Comparison of ENCODE assay signal across 1 cellular context in genomic region chr7:130131964-130132875, GRCh38.
TF ChIP-seq lines count a peak whose summit lies in the region.

No MANE protein-coding gene starts in this region.

TF ChIP-seq in K562, 482 proteins besides CTCF, POLR2A, EP300 and RAD21 (continued from another document and continues in another):
- TF ChIP-seq POLR3A (IDR thresholded peaks at IDR 0.05; ENCODE audit: borderline replicate concordance, extremely low read depth, insufficient read depth, insufficient read length) (no peak), DNMT1 (IDR thresholded peaks at IDR 0.05) (no peak), ZNF318 (IDR thresholded peaks at IDR 0.05; ENCODE audit: borderline replicate concordance in 1 of 2, low read depth in 1 of 2) (no peak), CTBP1 (IDR thresholded peaks at IDR 0.05; ENCODE audit: borderline replicate concordance) (peak; percentile 91), ZNF764 (CRISPR knock-in tag; IDR thresholded peaks at IDR 0.05; ENCODE audit: low read depth) (no peak), KDM1A (IDR thresholded peaks at IDR 0.05) (peak; percentile 94 to 98), HLTF (IDR thresholded peaks at IDR 0.05) (peak; percentile 74; the same call in 1 of the 2 replicates), ZNF398 (CRISPR knock-in tag; IDR thresholded peaks at IDR 0.05) (no peak), TEAD2 (tag; IDR thresholded peaks at IDR 0.05) (no peak), DDX20 (tag; IDR thresholded peaks at IDR 0.05; ENCODE audit: low read depth) (no peak), NFATC3 (IDR thresholded peaks at IDR 0.05) (0 out of 2 replicates have a peak, but pooled peaks have one; percentile 41), CTCFL (IDR thresholded peaks at IDR 0.05; ENCODE audit: borderline replicate concordance, insufficient read depth, low read depth, low read length, poor library complexity, severe bottlenecking) (no peak), U2AF2 (optimal IDR thresholded peaks at IDR 0.05; ENCODE audit: low read depth, low read length) (no peak), ZEB2 (IDR thresholded peaks at IDR 0.05) (peak; percentile 93), DMBX1 (CRISPR knock-in tag; IDR thresholded peaks at IDR 0.05; ENCODE audit: borderline replicate concordance) (peak; percentile 84), SRSF9 (IDR thresholded peaks at IDR 0.05; ENCODE audit: borderline replicate concordance, low read depth, low read length) (no peak), CC2D1A (IDR thresholded peaks at IDR 0.05) (peak; percentile 89; the same call in 1 of the 2 replicates), ZNF507 (tag; conservative IDR thresholded peaks at IDR 0.05) (no peak), MAX (CRISPR knock-in tag; IDR thresholded peaks at IDR 0.05) (no peak), TCF7 (IDR thresholded peaks at IDR 0.05; ENCODE audit: borderline replicate concordance) (no peak), RBM34 (IDR thresholded peaks at IDR 0.05; ENCODE audit: borderline replicate concordance, insufficient read depth, low read length) (no peak), NFE2L1 (tag; IDR thresholded peaks at IDR 0.05; ENCODE audit: borderline replicate concordance, low read depth) (no peak), TOE1 (IDR thresholded peaks at IDR 0.05; ENCODE audit: borderline replicate concordance) (peak; percentile 62; the same call in 1 of the 2 replicates), TOE1 (CRISPR knock-in tag; IDR thresholded peaks at IDR 0.05; ENCODE audit: borderline replicate concordance, low read depth) (no peak), PRPF4 (IDR thresholded peaks at IDR 0.05; ENCODE audit: insufficient read depth, low read depth, low read length, poor library complexity, severe bottlenecking) (no peak), RREB1 (CRISPR knock-in tag; IDR thresholded peaks at IDR 0.05) (no peak), CREB3 (tag; conservative IDR thresholded peaks at IDR 0.05; ENCODE audit: low read depth) (no peak), MNT (conservative IDR thresholded peaks at IDR 0.05) (no peak; a peak in 1 of 4 replicates), FOSL1 (tag; conservative IDR thresholded peaks at IDR 0.05) (no peak), ZNF766 (CRISPR knock-in tag; conservative IDR thresholded peaks at IDR 0.05) (peak; percentile 47; the same call in 1 of the 2 replicates), CBX2 (IDR thresholded peaks at IDR 0.05; ENCODE audit: insufficient read depth, low read length, poor library complexity, severe bottlenecking) (no peak), SOX6 (IDR thresholded peaks at IDR 0.05) (peak; percentile 76), ZNF140 (CRISPR knock-in tag; IDR thresholded peaks at IDR 0.05) (no peak), FIP1L1 (IDR thresholded peaks at IDR 0.05; ENCODE audit: low read depth, low read length, poor library complexity, severe bottlenecking) (no peak), MAZ (CRISPR knock-in tag; conservative IDR thresholded peaks at IDR 0.05 in 1 of 2, IDR thresholded peaks at IDR 0.05 in 1 of 2) (peak in 1 of 2 experiments; percentile 57; a peak in 1 of 4 replicates), THRA (IDR thresholded peaks at IDR 0.05) (no peak)
